Comparison of ENCODE assay signal across 8 cellular contexts in genomic region chr19:52923782-52924593, GRCh38. TPM values are rescaled to one million over a fixed set of nuclear protein-coding genes. Genes with fewer than 3 reads are reported as not detected.
DNase-seq lines count a peak whose midpoint lies in the region; ATAC-seq and TF ChIP-seq lines count a peak whose summit lies in the region.

No MANE protein-coding gene starts in this region.

- ATAC-seq in right cardiac atrium (peak; percentile 49 to 69), gastrocnemius medialis (peak in 1 of 2 donors; percentile 52), GM19035 (IDR thresholded peaks at IDR 0.05; ENCODE audit: unreplicated experiment) (no peak)

- peaks cover 0 to 4% of the 10 kb centered on the region in 2 donors for H3K36me3 ChIP-seq in gastrocnemius medialis

- DNase-seq in AML-193 (lab: John Stamatoyannopoulos, UW) = peak; percentile 70
- DNase-seq in HL-60 (ENCODE audit: low read depth in 1 of 2, low spot score in 1 of 2) = peak; percentile 61 to 78
- no peak for DNase-seq in activated T-helper 2 cell treated with anti-CD3 and anti-CD28 coated beads, Interferon-gamma antibody, Interleukin-2, Interleukin-4, amounts not matched to agents 10 μg/mL and 5 μg/mL and 100 μg/mL, durations not matched to agents 14 hours and 24 hours and 36 hours (ENCODE audit: low spot score)
- DNase-seq in right cardiac atrium = peak; percentile 63 to 76 (median 71)
- DNase-seq in gastrocnemius medialis = peak in 1 of 2 donors; percentile 22
- no peak for DNase-seq in amniotic stem cell (lab: John Stamatoyannopoulos, UW)
- no peak for DNase-seq in NCI-H345 treated with DMSO at 0.1 percent for 48 hours (lab: John Stamatoyannopoulos, UW; ENCODE audit: unreplicated experiment)

- H3K27ac Mint-ChIP-seq in activated T-helper 2 cell treated with anti-CD3 and anti-CD28 coated beads, Interferon-gamma antibody, Interleukin-2, Interleukin-4, amounts not matched to agents 10 μg/mL and 5 μg/mL and 100 μg/mL, durations not matched to agents 14 hours and 24 hours and 36 hours = peak overlapping the region; percentile 90

- peak overlapping the region; percentile 52 for H3K4me3 ChIP-seq in HL-60 (replicated peaks; ENCODE audit: insufficient read depth, low read length)
- peak overlapping the region; percentile 85 for H3K4me3 ChIP-seq in right cardiac atrium (ENCODE audit: low read length)
- peak overlapping the region; percentile 65 to 83 (median 66) for H3K4me3 ChIP-seq in gastrocnemius medialis

- H3K36me3 Mint-ChIP-seq in activated T-helper 2 cell treated with anti-CD3 and anti-CD28 coated beads, Interferon-gamma antibody, Interleukin-2, Interleukin-4, amounts not matched to agents 10 μg/mL and 5 μg/mL and 100 μg/mL, durations not matched to agents 14 hours and 24 hours and 36 hours (ENCODE audit: low read depth) = peaks cover 40% of the 10 kb centered on the region

- TF ChIP-seq CTCF in HL-60 (IDR thresholded peaks at IDR 0.05; ENCODE audit: insufficient read depth, low read length) (no peak), gastrocnemius medialis (IDR thresholded peaks at IDR 0.05 in 4 of 5, conservative IDR thresholded peaks at IDR 0.05 in 1 of 5) (no peak)

- WGBS in right cardiac atrium = 43% methylated on average over 18 of the region's 18 CpGs

- intact Hi-C loops in activated T-helper 2 cell treated with anti-CD3 and anti-CD28 coated beads, Interferon-gamma antibody, Interleukin-2, Interleukin-4, amounts not matched to agents 10 μg/mL and 5 μg/mL and 100 μg/mL, durations not matched to agents 14 hours and 24 hours and 36 hours (cut with micrococcal nuclease) = loop anchor here (2.0 kb wide), 3 partner anchors 19 to 39 kb away; partner anchors contain the start of genes ZNF320 and ZNF816
- intact Hi-C loops in right cardiac atrium (cut with DNase I) (loop anchor here in 1 of 4 donors (2.0 kb wide), 1 partner anchor 39 kb away; the partner anchor contains the start of gene ZNF816), gastrocnemius medialis (cut with DNase I; ENCODE audit: low total_unique reads) (loop anchor here (1.0 kb wide), 3 partner anchors 18 to 39 kb away; partner anchors contain the start of gene ZNF320)

- peak overlapping the region; percentile 96 for H3K27ac ChIP-seq in HL-60 (replicated peaks)
- H3K27ac ChIP-seq in right cardiac atrium (ENCODE audit: low read length) = peak overlapping the region; percentile 17
- H3K27ac ChIP-seq in gastrocnemius medialis = peak overlapping the region; percentile 64 to 79 (median 70)

- no peaks in the 10 kb centered on the region for H3K27me3 Mint-ChIP-seq in activated T-helper 2 cell treated with anti-CD3 and anti-CD28 coated beads, Interferon-gamma antibody, Interleukin-2, Interleukin-4, amounts not matched to agents 10 μg/mL and 5 μg/mL and 100 μg/mL, durations not matched to agents 14 hours and 24 hours and 36 hours (ENCODE audit: low read depth)

- peak overlapping the region; percentile 92 for H3K4me3 Mint-ChIP-seq in activated T-helper 2 cell treated with anti-CD3 and anti-CD28 coated beads, Interferon-gamma antibody, Interleukin-2, Interleukin-4, amounts not matched to agents 10 μg/mL and 5 μg/mL and 100 μg/mL, durations not matched to agents 14 hours and 24 hours and 36 hours (ENCODE audit: low read depth)

- H3K9me3 Mint-ChIP-seq in activated T-helper 2 cell treated with anti-CD3 and anti-CD28 coated beads, Interferon-gamma antibody, Interleukin-2, Interleukin-4, amounts not matched to agents 10 μg/mL and 5 μg/mL and 100 μg/mL, durations not matched to agents 14 hours and 24 hours and 36 hours = peaks cover 7% of the 10 kb centered on the region

- no peaks in the 10 kb centered on the region for H3K27me3 ChIP-seq in HL-60 (ENCODE audit: insufficient read depth, poor library complexity, severe bottlenecking)
- H3K27me3 ChIP-seq in right cardiac atrium (ENCODE audit: control insufficient read depth, insufficient read depth) = no peaks in the 10 kb centered on the region
- peaks cover 0 to 7% (median 0%) of the 10 kb centered on the region in 3 donors for H3K27me3 ChIP-seq in gastrocnemius medialis

- H3K4me1 Mint-ChIP-seq in activated T-helper 2 cell treated with anti-CD3 and anti-CD28 coated beads, Interferon-gamma antibody, Interleukin-2, Interleukin-4, amounts not matched to agents 10 μg/mL and 5 μg/mL and 100 μg/mL, durations not matched to agents 14 hours and 24 hours and 36 hours (ENCODE audit: low read depth) = peaks cover 21% of the 10 kb centered on the region

- H3K4me1 ChIP-seq in right cardiac atrium (ENCODE audit: control insufficient read depth, insufficient read depth, low read length) (no peaks in the 10 kb centered on the region), gastrocnemius medialis (no peaks in the 10 kb centered on the region)

- in situ Hi-C loops in gastrocnemius medialis (cut with MboI; ENCODE audit: low sequenced_read_pairs in 4 of 4) = no loop called here

- TF ChIP-seq POLR2A in gastrocnemius medialis (IDR thresholded peaks at IDR 0.05) = no peak

- H3K9me3 ChIP-seq in right cardiac atrium (ENCODE audit: control insufficient read depth, low read length) (no peaks in the 10 kb centered on the region), gastrocnemius medialis (no peaks in the 10 kb centered on the region)

RNA-seq across cellular contexts. Expression of gene ZNF888, which starts 0.8 kb away (rescaled TPM):
- 5.0 and 6.1 TPM in 2 replicates for total RNA-seq in activated T-helper 2 cell treated with anti-CD3 and anti-CD28 coated beads, Interferon-gamma antibody, Interleukin-2, Interleukin-4, amounts not matched to agents 10 μg/mL and 5 μg/mL and 100 μg/mL, durations not matched to agents 14 hours and 24 hours and 36 hours
- total RNA-seq in right cardiac atrium (1 to 10 TPM; 1.7 to 1.9 (median 1.8) TPM), gastrocnemius medialis (under 1 TPM; 0.15 to 0.29 (median 0.20) TPM)
- polyA plus RNA-seq in right cardiac atrium = 1.00 TPM

RNA-seq across cellular contexts. Expression of gene ZNF320, which starts 26.6 kb away (rescaled TPM):
- 8.8 and 9.1 TPM in 2 replicates for total RNA-seq in activated T-helper 2 cell treated with anti-CD3 and anti-CD28 coated beads, Interferon-gamma antibody, Interleukin-2, Interleukin-4, amounts not matched to agents 10 μg/mL and 5 μg/mL and 100 μg/mL, durations not matched to agents 14 hours and 24 hours and 36 hours
- 10 to 100 TPM in 1 of 4 donors, 1 to 10 TPM in 3; 7.9 to 13.3 (median 9.4) TPM for total RNA-seq in right cardiac atrium
- polyA plus RNA-seq in right cardiac atrium = 6.6 TPM
- total RNA-seq in gastrocnemius medialis = 1 to 10 TPM in 3 of 4 donors, not detected in 1; 1.3 to 2.7 (median 2.5) TPM

RNA-seq across cellular contexts. Expression of gene ZNF816, which starts 38.7 kb away (rescaled TPM):
- total RNA-seq in activated T-helper 2 cell treated with anti-CD3 and anti-CD28 coated beads, Interferon-gamma antibody, Interleukin-2, Interleukin-4, amounts not matched to agents 10 μg/mL and 5 μg/mL and 100 μg/mL, durations not matched to agents 14 hours and 24 hours and 36 hours = 8.1 and 8.4 TPM in 2 replicates
- total RNA-seq in right cardiac atrium = 1 to 10 TPM; 4.1 to 8.3 (median 5.8) TPM
- 3.0 TPM for polyA plus RNA-seq in right cardiac atrium
- total RNA-seq in gastrocnemius medialis = 1 to 10 TPM; 1.0 to 3.1 (median 1.6) TPM

Comparison
In these comparisons a context has a peak if more than half of its experiments do, and no peak if none do; other contexts are left out.
1. DNase-seq: peak in AML-193 (2 of 2), HL-60 (2 of 2) and right cardiac atrium (3 of 3); none in activated T-helper 2 cell treated with anti-CD3 and anti-CD28 coated beads, Interferon-gamma antibody, Interleukin-2, Interleukin-4, amounts not matched to agents 10 μg/mL and 5 μg/mL and 100 μg/mL, durations not matched to agents 14 hours and 24 hours and 36 hours (single experiment), amniotic stem cell (single experiment) and NCI-H345 treated with DMSO at 0.1 percent for 48 hours (single experiment).
2. H3K27ac ChIP-seq: peak in every context shown above with its lines; median percentile 96 in HL-60; 70 in gastrocnemius medialis; 17 in right cardiac atrium.
3. Peak in every context shown above with its lines, with median percentiles within 50 percentile points of each other: H3K4me3 ChIP-seq.